ENCODE assay signal across 21 cellular contexts in genomic region chr2:144409241-144409640, GRCh38.
"Had no signal": no experiment of that assay in that cellular context is flagged by ENCODE, and none has a peak within 500 bp of the region (broad histone marks: within the 10 kb centered on the region; RNA-seq: fewer than 3 reads in every experiment).

No MANE protein-coding gene starts in this region.

- H3K27me3 ChIP-seq: breast epithelium, hepatocyte, testis had no signal

- FAIRE-seq: TTC549 had no signal

- H3K4me3 ChIP-seq: breast epithelium, hepatocyte, lower lobe of right lung, testis had no signal

- H3K36me3 Mint-ChIP-seq: activated CD4-positive, alpha-beta memory T cell treated with anti-CD3 and anti-CD28 coated beads for 36 hours; naive thymus-derived CD8-positive, alpha-beta T cell had no signal

- H3K4me2 ChIP-seq: hepatocyte had no signal

- H3K9me3 ChIP-seq: breast epithelium, lower lobe of right lung, testis had no signal

- DNase-seq: activated CD4-positive, alpha-beta memory T cell treated with anti-CD3 and anti-CD28 coated beads for 36 hours; activated CD4-positive, alpha-beta T cell treated with anti-CD3 and anti-CD28 coated beads for 36 hours; activated naive CD4-positive, alpha-beta T cell; activated naive CD8-positive, alpha-beta T cell treated with anti-CD3 and anti-CD28 coated beads for 36 hours; anterior cingulate cortex; effector memory CD4-positive, alpha-beta T cell; foreskin fibroblast; islet precursor cell; left colon; lower lobe of right lung; naive thymus-derived CD8-positive, alpha-beta T cell; occipital lobe; posterior cingulate gyrus; stimulated activated CD4-positive, alpha-beta T cell treated with anti-CD3 and anti-CD28 coated beads, Interleukin-12 subunit alpha, Interleukin-12 subunit beta, amount 100 ng/mL, for 4 hours; stimulated activated CD4-positive, alpha-beta T cell treated with anti-CD3 and anti-CD28 coated beads, Interleukin-1b, Interleukin-23, amount 100 ng/mL, for 48 hours; stimulated activated naive CD8-positive, alpha-beta T cell treated with anti-CD3 and anti-CD28 coated beads, Interleukin-15, Interleukin-2, amounts not matched to agents 100 U/mL and 50 U/mL, for 24 hours; testis had no signal

- H3K4me3 Mint-ChIP-seq: activated CD4-positive, alpha-beta memory T cell treated with anti-CD3 and anti-CD28 coated beads for 36 hours; activated CD4-positive, alpha-beta T cell treated with anti-CD3 and anti-CD28 coated beads for 36 hours; activated naive CD8-positive, alpha-beta T cell treated with anti-CD3 and anti-CD28 coated beads for 36 hours; naive thymus-derived CD8-positive, alpha-beta T cell; type B pancreatic cell had no signal

- ATAC-seq: activated CD4-positive, alpha-beta T cell treated with anti-CD3 and anti-CD28 coated beads for 36 hours; left colon; lower lobe of right lung; naive thymus-derived CD8-positive, alpha-beta T cell; stimulated activated naive CD8-positive, alpha-beta T cell treated with anti-CD3 and anti-CD28 coated beads, Interleukin-15, Interleukin-2, amounts not matched to agents 100 U/mL and 50 U/mL, for 24 hours had no signal

- H3K27ac ChIP-seq: breast epithelium, hepatocyte, lower lobe of right lung had no signal

- H3K36me3 ChIP-seq: breast epithelium had no signal

- H2AFZ ChIP-seq: hepatocyte had no signal

- H3K9me3 Mint-ChIP-seq: activated CD4-positive, alpha-beta memory T cell treated with anti-CD3 and anti-CD28 coated beads for 36 hours; activated naive CD8-positive, alpha-beta T cell treated with anti-CD3 and anti-CD28 coated beads for 36 hours; naive thymus-derived CD8-positive, alpha-beta T cell had no signal

- H3K27me3 Mint-ChIP-seq: activated naive CD8-positive, alpha-beta T cell treated with anti-CD3 and anti-CD28 coated beads for 36 hours; naive thymus-derived CD8-positive, alpha-beta T cell had no signal

- H3K27ac Mint-ChIP-seq: activated CD4-positive, alpha-beta memory T cell treated with anti-CD3 and anti-CD28 coated beads for 36 hours; activated CD4-positive, alpha-beta T cell treated with anti-CD3 and anti-CD28 coated beads for 36 hours; activated naive CD8-positive, alpha-beta T cell treated with anti-CD3 and anti-CD28 coated beads for 36 hours; naive thymus-derived CD8-positive, alpha-beta T cell; type B pancreatic cell had no signal
